In genomic region chr14:80768646-80769045, GRCh38 we compare ENCODE assay signal across 30 cellular contexts.
"Had no signal": no experiment of that assay in that cellular context is flagged by ENCODE, and none has a peak within 500 bp of the region (broad histone marks: within the 10 kb centered on the region; RNA-seq: fewer than 3 reads in every experiment).

No MANE protein-coding gene starts in this region.

- H3K27ac ChIP-seq: brain microvascular endothelial cell, SJCRH30, SK-N-MC, WERI-Rb-1 had no signal

- DNase-seq: activated CD4-positive, alpha-beta T cell treated with anti-CD3 and anti-CD28 coated beads for 1 hour; activated CD4-positive, alpha-beta T cell treated with anti-CD3 and anti-CD28 coated beads for 48 hours; activated CD4-positive, CD25-positive, alpha-beta regulatory T cell; activated CD8-positive, alpha-beta T cell treated with anti-CD3 and anti-CD28 coated beads for 36 hours; activated effector memory CD4-positive, alpha-beta T cell treated with anti-CD3 and anti-CD28 coated beads, Interleukin-2, amount 50 U/mL, for 16 hours; activated naive CD4-positive, alpha-beta T cell; activated naive CD4-positive, alpha-beta T cell treated with anti-CD3 and anti-CD28 coated beads, Interleukin-2, amount 50 U/mL, for 16 hours; activated naive CD8-positive, alpha-beta T cell treated with anti-CD3 and anti-CD28 coated beads for 36 hours; activated T-cell treated with anti-CD3 and anti-CD28 coated beads, Interleukin-2, amount 50 U/mL, for 1 hour; activated T-cell treated with anti-CD3 and anti-CD28 coated beads, Interleukin-2, amount 50 U/mL, for 72 hours; amniotic stem cell; aorta; brain microvascular endothelial cell; Kasumi-1; KBM-7; MM.1S; MV-4-11; NCI-H1092; NCI-H1436 treated with DMSO at 0.1 percent for 48 hours; NCI-H1694 treated with DMSO at 0.1 percent for 48 hours; NCI-H2029; NCI-H345; NCI-H524 treated with DMSO at 0.1 percent for 48 hours; SHP77; SJCRH30; T1000; WERI-Rb-1 had no signal

- H3K27me3 ChIP-seq: brain microvascular endothelial cell, SJCRH30 had no signal

- H3K4me1 ChIP-seq: SJCRH30 had no signal

- H3K4me3 ChIP-seq: SJCRH30, SK-N-MC had no signal

- H3K36me3 ChIP-seq: brain microvascular endothelial cell, SJCRH30, WERI-Rb-1 had no signal

- H3K9me3 ChIP-seq: SJCRH30 had no signal

- ATAC-seq: activated CD8-positive, alpha-beta T cell treated with anti-CD3 and anti-CD28 coated beads for 36 hours; activated T-cell treated with anti-CD3 and anti-CD28 coated beads, Interleukin-2, amount 50 U/mL, for 72 hours; activated T-helper 17 cell treated with anti-CD3 and anti-CD28 coated beads, Interleukin-2, amount 50 U/mL, for 72 hours; Panc1 had no signal
